In genomic region chr7:92843034-92843760, GRCh38 we compare ENCODE assay signal across 1 cellular context.
TF ChIP-seq lines count a peak whose summit lies in the region.

No MANE protein-coding gene starts in this region.

TF ChIP-seq in K562, 482 proteins besides CTCF, POLR2A, EP300 and RAD21 (continued from another document):
- TF ChIP-seq ZNF512 (tag; IDR thresholded peaks at IDR 0.05) = no peak
- no peak for TF ChIP-seq MAX (CRISPR knock-in tag; IDR thresholded peaks at IDR 0.05)
- no peak for TF ChIP-seq SMARCC2 (IDR thresholded peaks at IDR 0.05; ENCODE audit: low read depth)
- TF ChIP-seq ZEB2 (IDR thresholded peaks at IDR 0.05) = no peak
- TF ChIP-seq CBFA2T2 (conservative IDR thresholded peaks at IDR 0.05) = 0 out of 2 replicates have a peak, but pooled peaks have one; percentile 1
- TF ChIP-seq CC2D1A (IDR thresholded peaks at IDR 0.05) = peak; percentile 43; the same call in 1 of the 2 replicates
- TF ChIP-seq NFYB (IDR thresholded peaks at IDR 0.05; ENCODE audit: extremely low read depth, insufficient read length) = no peak
- TF ChIP-seq HDAC3 (IDR thresholded peaks at IDR 0.05; ENCODE audit: borderline replicate concordance, partially characterized antibody) = no peak
- TF ChIP-seq ZNF407 (IDR thresholded peaks at IDR 0.05; ENCODE audit: low read depth) = no peak
- TF ChIP-seq GATAD2A (IDR thresholded peaks at IDR 0.05) = no peak
- TF ChIP-seq ZNF778 (CRISPR knock-in tag; IDR thresholded peaks at IDR 0.05) = no peak
- TF ChIP-seq MAZ (CRISPR knock-in tag; conservative IDR thresholded peaks at IDR 0.05 in 1 of 2, IDR thresholded peaks at IDR 0.05 in 1 of 2) = no peak
- no peak for TF ChIP-seq ZC3H4 (CRISPR knock-in tag; IDR thresholded peaks at IDR 0.05; ENCODE audit: borderline replicate concordance)
- TF ChIP-seq JUND (IDR thresholded peaks at IDR 0.05; ENCODE audit: borderline replicate concordance, low read depth, low read length) = no peak
- no peak for TF ChIP-seq JUND (tag; IDR thresholded peaks at IDR 0.05; ENCODE audit: borderline replicate concordance, low read depth, low read length)
- TF ChIP-seq PRDM10 (IDR thresholded peaks at IDR 0.05; ENCODE audit: partially characterized antibody) = peak; percentile 95
- TF ChIP-seq LEF1 (IDR thresholded peaks at IDR 0.05) = no peak
- no peak for TF ChIP-seq SMARCE1 (IDR thresholded peaks at IDR 0.05)
